9 cellular contexts compared by ENCODE assay signal in the genomic region with DNA sequence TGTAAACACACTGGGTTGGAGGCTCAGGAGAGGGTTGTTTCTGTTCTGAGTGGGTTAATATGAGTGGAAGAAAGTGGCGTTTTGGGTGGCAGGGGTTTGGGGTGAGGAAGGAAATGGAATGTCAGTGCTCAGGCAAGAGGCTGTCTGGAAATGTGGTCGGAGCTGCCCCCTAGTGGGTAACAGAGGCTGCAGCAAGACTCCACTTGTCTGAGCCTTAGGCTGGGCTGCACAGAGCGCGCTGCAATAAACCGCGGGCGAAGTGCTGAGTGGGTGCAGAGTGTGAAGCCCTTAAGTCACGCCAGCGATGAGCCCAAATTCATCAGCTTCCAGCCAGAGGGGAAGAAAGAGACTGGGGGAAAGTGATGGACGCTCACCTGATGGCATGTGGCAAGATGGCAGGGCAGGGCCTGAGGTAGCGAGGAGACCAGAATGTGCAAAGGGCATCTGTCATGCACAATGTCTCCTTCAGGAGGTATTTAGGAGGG. TPM values are rescaled to one million over a fixed set of nuclear protein-coding genes. Genes with fewer than 3 reads are reported as not detected.
DNase-seq lines count a peak whose midpoint lies in the region; ATAC-seq and TF ChIP-seq lines count a peak whose summit lies in the region.
"Had no signal": no experiment of that assay in that cellular context is flagged by ENCODE, and none has a peak within 500 bp of the region (broad histone marks: within the 10 kb centered on the region; RNA-seq: fewer than 3 reads in every experiment).

No MANE protein-coding gene starts in this region.

- H3K4me1 Mint-ChIP-seq in activated T-cell treated with anti-CD3 and anti-CD28 coated beads, Interleukin-2, amount 50 U/mL, for 4 hours (ENCODE audit: low read depth), result peaks cover 6% of the 10 kb centered on the region
- H3K4me1 Mint-ChIP-seq in neural progenitor cell, result peaks cover 13% of the 10 kb centered on the region

- H3K27me3 ChIP-seq in PC-9 (ENCODE audit: insufficient read depth, low read depth), result no peaks in the 10 kb centered on the region; the same call in 1 of the 2 replicates
- peaks cover 8% of the 10 kb centered on the region for H3K27me3 ChIP-seq in fibroblast of lung (ENCODE audit: control insufficient read depth, insufficient read depth, low read length)
- peaks cover 26% of the 10 kb centered on the region for H3K27me3 ChIP-seq in neural progenitor cell

- no peaks in the 10 kb centered on the region for H3K36me3 Mint-ChIP-seq in activated T-cell treated with anti-CD3 and anti-CD28 coated beads, Interleukin-2, amount 50 U/mL, for 4 hours (ENCODE audit: insufficient read depth)
- H3K36me3 Mint-ChIP-seq in neural progenitor cell, result no peaks in the 10 kb centered on the region

- DNase-seq in CD1c-positive myeloid dendritic cell (ENCODE audit: extremely low spot score), result peak; percentile 78
- peak; percentile 69 to 86 for DNase-seq in PC-9
- peak; percentile 58 for DNase-seq in activated T-cell treated with anti-CD3 and anti-CD28 coated beads, Interleukin-2, amount 50 U/mL, for 4 hours
- peak; percentile 65 to 78 for DNase-seq in fibroblast of lung (ENCODE audit: low read depth in 2 of 2)
- DNase-seq in neural progenitor cell (ENCODE audit: low spot score), result peak; percentile 86
- DNase-seq in stimulated activated naive CD8-positive, alpha-beta T cell treated with anti-CD3 and anti-CD28 coated beads, Interleukin-15, Interleukin-2, amounts not matched to agents 100 U/mL and 50 U/mL, for 24 hours, result peak; percentile 74

- TF ChIP-seq EP300 in Ishikawa (IDR thresholded peaks at IDR 0.05; ENCODE audit: borderline replicate concordance), result no peak

- H3K27me3 Mint-ChIP-seq in activated T-cell treated with anti-CD3 and anti-CD28 coated beads, Interleukin-2, amount 50 U/mL, for 4 hours (ENCODE audit: low read depth), result peaks cover 32% of the 10 kb centered on the region
- H3K27me3 Mint-ChIP-seq in neural progenitor cell (ENCODE audit: insufficient read depth, low read depth), result peaks cover 26% of the 10 kb centered on the region

- no peaks in the 10 kb centered on the region for H3K9me3 Mint-ChIP-seq in activated T-cell treated with anti-CD3 and anti-CD28 coated beads, Interleukin-2, amount 50 U/mL, for 4 hours
- no peaks in the 10 kb centered on the region for H3K9me3 Mint-ChIP-seq in neural progenitor cell

- peak; percentile 88 for TF ChIP-seq RAD21 in Ishikawa (IDR thresholded peaks at IDR 0.05; ENCODE audit: low read depth)

- no peaks in the 10 kb centered on the region for H3K9me2 ChIP-seq in PC-9 (ENCODE audit: insufficient read depth)

- H3K9ac ChIP-seq in fibroblast of lung (ENCODE audit: insufficient read depth, low read length), result no peak overlapping the region
- no peak overlapping the region for H3K9ac ChIP-seq in neural progenitor cell

- no TSS peak for BruUV-seq in PC-9 (replicated peaks; lab: Mats Ljungman, UMichigan)

- H3K27ac ChIP-seq in PC-9 (no peak overlapping the region), fibroblast of lung (ENCODE audit: insufficient read depth, low read length) (no peak overlapping the region), neural progenitor cell (no peak overlapping the region)

- peak; percentile 99 for TF ChIP-seq CTCF in PC-9 (conservative IDR thresholded peaks at IDR 0.05)
- peak; percentile 86 to 89 for TF ChIP-seq CTCF in fibroblast of lung (conservative IDR thresholded peaks at IDR 0.05 in 1 of 2, IDR thresholded peaks at IDR 0.05 in 1 of 2; ENCODE audit: low read depth in 1 of 2, low read length in 2 of 2)
- peak; percentile 89 for TF ChIP-seq CTCF in neural progenitor cell (IDR thresholded peaks at IDR 0.05)

- intact Hi-C loops in PC-9 (cut with micrococcal nuclease; ENCODE audit: unreplicated experiment), result loop anchor here (1.0 to 5.0 kb wide), 4 partner anchors 35 to 214 kb away; no protein-coding TSS in a partner anchor

- H3K4me2 ChIP-seq in PC-9, result peak overlapping the region; percentile 68
- H3K4me2 ChIP-seq in fibroblast of lung (ENCODE audit: extremely low read depth, insufficient read depth, low read length), result peak overlapping the region; percentile 99
- H3K4me2 ChIP-seq in neural progenitor cell, result peak overlapping the region; percentile 59

- H2AFZ ChIP-seq in PC-9 (peak overlapping the region; percentile 79), fibroblast of lung (ENCODE audit: low read length) (peak overlapping the region; percentile 96), neural progenitor cell (replicated peaks) (peak overlapping the region; percentile 100)

- H3K36me3 ChIP-seq in PC-9 (ENCODE audit: low read depth) (no peaks in the 10 kb centered on the region), fibroblast of lung (ENCODE audit: control insufficient read depth, insufficient read depth, low read length) (no peaks in the 10 kb centered on the region), neural progenitor cell (no peaks in the 10 kb centered on the region)

- ATAC-seq in GM19463 (IDR thresholded peaks at IDR 0.05; ENCODE audit: unreplicated experiment), result peak; percentile 66
- ATAC-seq in activated T-cell treated with anti-CD3 and anti-CD28 coated beads, Interleukin-2, amount 50 U/mL, for 4 hours, result peak; percentile 99
- peak; percentile 96 for ATAC-seq in stimulated activated naive CD8-positive, alpha-beta T cell treated with anti-CD3 and anti-CD28 coated beads, Interleukin-15, Interleukin-2, amounts not matched to agents 100 U/mL and 50 U/mL, for 24 hours

- H3F3A ChIP-seq in PC-9 (ENCODE audit: insufficient read depth, low read depth) (no peaks in the 10 kb centered on the region), neural progenitor cell (ENCODE audit: low read depth) (no peaks in the 10 kb centered on the region)

- peak overlapping the region; percentile 64 for H3K4me3 Mint-ChIP-seq in activated T-cell treated with anti-CD3 and anti-CD28 coated beads, Interleukin-2, amount 50 U/mL, for 4 hours
- peak overlapping the region; percentile 59 for H3K4me3 Mint-ChIP-seq in neural progenitor cell

- H3K4me3 ChIP-seq in PC-9 (peak overlapping the region; percentile 19; the same call in 1 of the 2 replicates), fibroblast of lung (replicated peaks in 1 of 4; ENCODE audit: control extremely low read depth in 1 of 4, insufficient read depth in 1 of 4, low read depth in 3 of 4, low read length in 4 of 4) (peak overlapping the region; percentile 42 to 46 (median 45)), neural progenitor cell (no peak overlapping the region)

- H3K79me2 ChIP-seq in PC-9 (ENCODE audit: low read depth), result no peaks in the 10 kb centered on the region
- no peaks in the 10 kb centered on the region for H3K79me2 ChIP-seq in fibroblast of lung (ENCODE audit: control insufficient read depth, insufficient read depth, low read length)
- no peaks in the 10 kb centered on the region for H3K79me2 ChIP-seq in neural progenitor cell (ENCODE audit: low read depth)

- H3K27ac Mint-ChIP-seq in neural progenitor cell, result peak overlapping the region; percentile 91

- H3K4me1 ChIP-seq in PC-9 (replicated peaks; ENCODE audit: insufficient read depth), result no peaks in the 10 kb centered on the region
- H3K4me1 ChIP-seq in fibroblast of lung (ENCODE audit: control insufficient read depth, extremely low read depth, insufficient read depth, low read length), result no peaks in the 10 kb centered on the region
- peaks cover 4% of the 10 kb centered on the region for H3K4me1 ChIP-seq in neural progenitor cell

- POLR2A ChIA-PET in PC-9 (lab: Charles Lee; ENCODE audit: unreplicated experiment), result no interaction called here

- H3K9me3 ChIP-seq in PC-9 (ENCODE audit: insufficient read depth, low read depth), result no peaks in the 10 kb centered on the region
- H3K9me3 ChIP-seq in fibroblast of lung (ENCODE audit: control insufficient read depth, insufficient read depth, low read depth, low read length), result no peaks in the 10 kb centered on the region
- no peaks in the 10 kb centered on the region for H3K9me3 ChIP-seq in neural progenitor cell (ENCODE audit: low read depth)

- H4K20me1 ChIP-seq in PC-9 (ENCODE audit: insufficient read depth) (no peaks in the 10 kb centered on the region), fibroblast of lung (ENCODE audit: control insufficient read depth, extremely low read depth, insufficient read depth, low read length) (no peaks in the 10 kb centered on the region), neural progenitor cell (ENCODE audit: low read depth) (no peaks in the 10 kb centered on the region)

- CTCF ChIA-PET in PC-9 (lab: Charles Lee), result interaction anchor here (0.6 to 1.4 kb wide), 8 partner anchors 13 to 140 kb away, joined by 3 to 5 read pairs (median 3); no protein-coding TSS in a partner anchor

TF ChIP-seq in Ishikawa, 13 proteins besides CTCF, POLR2A, EP300 and RAD21:
- TF ChIP-seq TEAD4 (IDR thresholded peaks at IDR 0.05) (0 out of 2 replicates have a peak, but pooled peaks have one; percentile 28), CEBPB (IDR thresholded peaks at IDR 0.05) (no peak), ZBTB7A (IDR thresholded peaks at IDR 0.05; ENCODE audit: low read depth) (no peak)
TF ChIP-seq in Ishikawa: peak in this region for 1.

RNA-seq across cellular contexts. Expression of a gene that starts 12.3 kb away (rescaled TPM):
- total RNA-seq in PC-9 (2021), result not detected in 2 replicates
- not detected for total RNA-seq in activated T-cell treated with anti-CD3 and anti-CD28 coated beads, Interleukin-2, amount 50 U/mL, for 4 hours
- not detected in 2 replicates for total RNA-seq in fibroblast of lung
- not detected in 2 replicates for polyA plus RNA-seq in fibroblast of lung
- polyA plus RNA-seq in fibroblast of lung (2012), result not detected in 2 replicates
- not detected in 2 replicates for polyA minus RNA-seq in fibroblast of lung (ENCODE audit: low replicate concordance)
- total RNA-seq in neural progenitor cell (ENCODE audit: low replicate concordance), result 0.51 and 1.3 TPM in 2 replicates
- total RNA-seq: T-helper 2 cell treated with Interferon-gamma antibody and Interleukin-4, amounts not matched to agents 100 ng/mL and 5 ng/mL, for 36 hours had no signal

RNA-seq across cellular contexts. Expression of a gene that starts 51.1 kb away (rescaled TPM):
- 150 and 179 TPM in 2 replicates for total RNA-seq in PC-9 (2021)
- total RNA-seq in activated T-cell treated with anti-CD3 and anti-CD28 coated beads, Interleukin-2, amount 50 U/mL, for 4 hours, result 10 to 100 TPM; 30.4 to 35.7 (median 32.0) TPM
- 26.2 and 26.9 TPM in 2 replicates for total RNA-seq in fibroblast of lung
- 10.5 and 12.6 TPM in 2 replicates for polyA plus RNA-seq in fibroblast of lung
- 12.2 and 15.4 TPM in 2 replicates for polyA plus RNA-seq in fibroblast of lung (2012)
- 21.3 and 32.3 TPM in 2 replicates for polyA minus RNA-seq in fibroblast of lung (ENCODE audit: low replicate concordance)
- 66.6 and 110 TPM in 2 replicates for total RNA-seq in neural progenitor cell (ENCODE audit: low replicate concordance)
